ENCODE assay signal across 8 cellular contexts in the genomic region with DNA sequence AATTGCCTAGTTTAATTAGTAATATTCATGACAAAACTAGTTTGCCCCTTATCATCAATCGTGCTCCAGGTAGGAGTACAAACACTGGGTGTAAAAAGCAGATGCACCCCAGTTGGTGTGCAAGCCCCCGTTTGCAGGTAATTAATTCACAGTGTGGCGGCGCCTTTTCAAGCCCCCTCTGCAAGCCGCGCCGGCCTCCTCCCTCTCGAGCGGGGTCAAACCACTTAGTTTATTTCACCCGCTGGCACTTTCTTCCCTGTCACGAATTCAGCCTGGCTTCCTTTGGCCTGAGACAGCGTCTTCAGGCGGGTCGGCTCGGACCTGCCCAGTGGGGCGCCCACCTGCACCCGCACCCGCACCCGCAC.
DNase-seq lines count a peak whose midpoint lies in the region; ATAC-seq and TF ChIP-seq lines count a peak whose summit lies in the region.

No MANE protein-coding gene starts in this region.

- H3K9ac ChIP-seq in NT2/D1 (ENCODE audit: insufficient read length, low read depth), result no peak overlapping the region

- no peak for TF ChIP-seq CTCF in fibroblast of pulmonary artery (IDR thresholded peaks at IDR 0.05; ENCODE audit: low read length, missing control alignments)
- TF ChIP-seq CTCF in sigmoid colon (IDR thresholded peaks at IDR 0.05), result no peak

- H3K4me1 ChIP-seq in NT2/D1 (ENCODE audit: insufficient read depth, insufficient read length) (no peaks in the 10 kb centered on the region), sigmoid colon (peaks cover 0 to 23% (median 15%) of the 10 kb centered on the region in 4 donors)

- peak overlapping the region; percentile 24 for H3K4me3 ChIP-seq in NT2/D1 (ENCODE audit: insufficient read length, low read depth)
- H3K4me3 ChIP-seq in fibroblast of pulmonary artery (replicated peaks; ENCODE audit: low read depth, low read length), result peak overlapping the region; percentile 62
- H3K4me3 ChIP-seq in sigmoid colon, result peak overlapping the region; percentile 55 to 83 (median 71)

- no peak for TF ChIP-seq POLR2A in sigmoid colon (IDR thresholded peaks at IDR 0.05)

- H3K9me3 ChIP-seq in NT2/D1 (ENCODE audit: insufficient read depth, low read length) (no peaks in the 10 kb centered on the region), sigmoid colon (peaks cover 0 to 5% (median 0%) of the 10 kb centered on the region in 4 donors)

- intact Hi-C loops in sigmoid colon (cut with DNase I), result loop anchor here (5.0 kb wide), 2 partner anchors 66 to 94 kb away; partner anchors contain the start of gene MAPRE2

- no peak for DNase-seq in NT2/D1 (ENCODE audit: low read depth, low spot score)
- no peak for DNase-seq in fibroblast of pulmonary artery (ENCODE audit: low read depth)
- no peak for DNase-seq in sigmoid colon
- no peak for DNase-seq in NCI-H2196 (lab: John Stamatoyannopoulos, UW; ENCODE audit: unreplicated experiment)
- DNase-seq in A172 (ENCODE audit: low spot score), result no peak
- no peak for DNase-seq in cerebellar nuclear complex (lab: John Stamatoyannopoulos, UW)
- DNase-seq in NCI-H2227 treated with DMSO at 0.1 percent for 48 hours (lab: John Stamatoyannopoulos, UW), result no peak

- peak; percentile 1 for ATAC-seq in GM18868 (IDR thresholded peaks at IDR 0.05; ENCODE audit: unreplicated experiment)

- H3K27me3 ChIP-seq in NT2/D1 (ENCODE audit: insufficient read depth, insufficient read length), result peaks cover 54% of the 10 kb centered on the region
- no peaks in the 10 kb centered on the region for H3K27me3 ChIP-seq in sigmoid colon

- H3K36me3 ChIP-seq in NT2/D1 (ENCODE audit: insufficient read depth, insufficient read length, low read length) (no peaks in the 10 kb centered on the region), sigmoid colon (no peaks in the 10 kb centered on the region)

- peak overlapping the region in 3 of 4 donors; percentile 30 to 79 (median 76) for H3K27ac ChIP-seq in sigmoid colon

- WGBS in sigmoid colon, 2 donors, result 1% methylated on average over 19 of the region's 19 CpGs

- TF ChIP-seq EP300 in sigmoid colon (IDR thresholded peaks at IDR 0.05), result no peak
